ENCODE assay signal across 9 cellular contexts in the genomic region with DNA sequence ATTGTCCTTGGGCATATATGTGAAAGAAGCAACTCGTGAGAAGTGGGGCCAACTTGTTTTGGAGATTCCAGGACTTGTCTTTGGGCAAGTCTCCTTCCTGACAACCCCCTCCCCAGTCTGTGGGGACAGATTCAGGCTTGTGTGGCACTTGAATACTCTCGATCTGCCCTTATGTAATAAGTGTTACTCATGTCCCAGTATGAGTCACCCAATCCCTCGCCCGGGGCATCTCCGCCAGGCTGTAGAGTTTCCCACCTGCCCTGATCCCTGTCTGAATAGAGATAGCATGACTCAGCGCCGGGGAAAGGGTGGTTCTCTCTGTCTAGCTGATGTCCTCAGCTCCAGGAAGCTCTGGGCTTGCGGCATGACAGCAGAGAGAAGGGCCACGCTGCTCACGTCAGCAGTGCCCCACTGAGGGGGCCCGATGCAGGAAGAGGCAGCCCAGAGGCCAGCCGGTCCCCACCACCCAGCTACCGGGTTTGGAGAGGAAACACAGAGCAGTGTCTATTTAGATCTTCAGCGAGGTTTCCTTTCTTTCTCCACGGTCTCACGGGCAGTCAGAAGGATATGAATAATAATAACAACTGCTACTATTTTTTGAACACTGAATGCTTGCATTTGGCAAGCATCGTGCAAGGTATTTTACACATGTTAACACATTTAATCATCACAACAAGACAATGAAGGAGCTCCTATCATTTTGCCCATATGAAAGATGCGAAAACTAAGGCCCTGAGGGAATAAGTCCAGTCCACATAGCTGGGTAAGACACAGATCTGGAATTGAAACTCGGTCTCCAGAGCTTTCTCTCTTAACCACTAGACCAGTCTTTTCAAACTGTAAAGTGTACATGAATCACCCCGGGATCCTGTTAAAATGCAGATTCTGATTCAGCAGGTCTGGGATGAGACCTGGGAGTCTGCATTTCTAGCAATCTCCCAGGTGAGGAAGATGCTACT.
DNase-seq lines count a peak whose midpoint lies in the region; ATAC-seq lines count a peak whose summit lies in the region.
"Had no signal": no experiment of that assay in that cellular context is flagged by ENCODE, and none has a peak within 500 bp of the region (broad histone marks: within the 10 kb centered on the region; RNA-seq: fewer than 3 reads in every experiment).

No MANE protein-coding gene starts in this region.

- H3K27ac Mint-ChIP-seq in activated naive CD4-positive, alpha-beta T cell treated with anti-CD3 and anti-CD28 coated beads for 36 hours: no peak overlapping the region
- H3K27ac Mint-ChIP-seq: activated B cell treated with CpG ODN at 0.5 μM for 24 hours had no signal

- ATAC-seq in HG02870 (IDR thresholded peaks at IDR 0.05; ENCODE audit: unreplicated experiment) (peak; percentile 73), left cardiac atrium (peak; percentile 67 to 97)

- no peaks in the 10 kb centered on the region for H3K36me3 Mint-ChIP-seq in activated naive CD4-positive, alpha-beta T cell treated with anti-CD3 and anti-CD28 coated beads for 36 hours (ENCODE audit: low read depth)

- H3K9me3 Mint-ChIP-seq in activated naive CD4-positive, alpha-beta T cell treated with anti-CD3 and anti-CD28 coated beads for 36 hours: no peaks in the 10 kb centered on the region
- H3K9me3 Mint-ChIP-seq: activated B cell treated with CpG ODN at 0.5 μM for 24 hours had no signal

- CTCF ChIA-PET in activated naive CD4-positive, alpha-beta T cell treated with anti-CD3 and anti-CD28 coated beads for 36 hours (lab: Charles Lee): no interaction called here

- DNase-seq in GM03348 (ENCODE audit: low spot score) (peak; percentile 86), RKO (ENCODE audit: low spot score) (peak; percentile 78), left cardiac atrium (peak; percentile 69), KG1 (lab: John Stamatoyannopoulos, UW) (no peak), NCI-H774 (lab: John Stamatoyannopoulos, UW) (no peak)
- peak; percentile 78 for DNase-seq in activated naive CD4-positive, alpha-beta T cell treated with anti-CD3 and anti-CD28 coated beads for 36 hours
- peak; percentile 29 to 55 (median 37) for DNase-seq in stimulated activated CD4-positive, alpha-beta T cell treated with anti-CD3 and anti-CD28 coated beads, Interleukin-12 subunit alpha, Interleukin-12 subunit beta, amount 100 ng/mL, for 48 hours (ENCODE audit: low read depth in 2 of 3, low spot score in 1 of 3)
- DNase-seq: activated B cell treated with CpG ODN at 0.5 μM for 24 hours had no signal

- peaks cover 9% of the 10 kb centered on the region for H3K4me1 Mint-ChIP-seq in activated naive CD4-positive, alpha-beta T cell treated with anti-CD3 and anti-CD28 coated beads for 36 hours (ENCODE audit: low read depth)
- H3K4me1 Mint-ChIP-seq: activated B cell treated with CpG ODN at 0.5 μM for 24 hours had no signal

- peaks cover 17% of the 10 kb centered on the region for H3K27me3 Mint-ChIP-seq in activated naive CD4-positive, alpha-beta T cell treated with anti-CD3 and anti-CD28 coated beads for 36 hours (ENCODE audit: low read depth)

- intact Hi-C loops in activated naive CD4-positive, alpha-beta T cell treated with anti-CD3 and anti-CD28 coated beads for 36 hours (cut with micrococcal nuclease): loop anchor here (2.0 kb wide), 1 partner anchor 554 kb away; no protein-coding TSS in a partner anchor
- intact Hi-C loops in left cardiac atrium (cut with DNase I): no loop called here

- peak overlapping the region; percentile 19 for H3K4me3 Mint-ChIP-seq in activated naive CD4-positive, alpha-beta T cell treated with anti-CD3 and anti-CD28 coated beads for 36 hours
- H3K4me3 Mint-ChIP-seq: activated B cell treated with CpG ODN at 0.5 μM for 24 hours had no signal

Comparison
In these comparisons a context has a peak if more than half of its experiments do, and no peak if none do; other contexts are left out.
1. DNase-seq: peak in GM03348 (single experiment), RKO (single experiment), activated naive CD4-positive, alpha-beta T cell treated with anti-CD3 and anti-CD28 coated beads for 36 hours (single experiment), left cardiac atrium (single experiment) and stimulated activated CD4-positive, alpha-beta T cell treated with anti-CD3 and anti-CD28 coated beads, Interleukin-12 subunit alpha, Interleukin-12 subunit beta, amount 100 ng/mL, for 48 hours (3 of 3); none in KG1 (single experiment) and NCI-H774 (single experiment).